ENCODE assay signal across 19 cellular contexts in genomic region chr19:56294557-56294956, GRCh38. TPM values are rescaled to one million over a fixed set of nuclear protein-coding genes. Genes with fewer than 3 reads are reported as not detected.
DNase-seq lines count a peak whose midpoint lies in the region; ATAC-seq and TF ChIP-seq lines count a peak whose summit lies in the region.
"Had no signal": no experiment of that assay in that cellular context is flagged by ENCODE, and none has a peak within 500 bp of the region (broad histone marks: within the 10 kb centered on the region; RNA-seq: fewer than 3 reads in every experiment).

No MANE protein-coding gene starts in this region.

- TF ChIP-seq EP300 in upper lobe of left lung (IDR thresholded peaks at IDR 0.05) = no peak

- no peak overlapping the region for H3K4me3 Mint-ChIP-seq in endodermal cell
- no peak overlapping the region for H3K4me3 Mint-ChIP-seq in endothelial cell (ENCODE audit: unreplicated experiment)
- H3K4me3 Mint-ChIP-seq: activated naive CD4-positive, alpha-beta T cell treated with anti-CD3 and anti-CD28 coated beads, Interleukin-2, amount 50 U/mL, for 24 hours; dendritic cell treated with granulocyte-macrophage colony-stimulating factor and Interleukin-4, amounts not matched to agents 40 ng/mL and 50 ng/mL, for 4 days; HFFc6; stimulated activated naive CD8-positive, alpha-beta T cell treated with anti-CD3 and anti-CD28 coated beads, Interleukin-15, amount 100 ng/mL, for 72 hours; T-helper 17 cell had no signal

- H3K9me3 ChIP-seq in endodermal cell (ENCODE audit: control insufficient read depth, low read length) (peaks cover 6% of the 10 kb centered on the region), body of pancreas (no peaks in the 10 kb centered on the region), upper lobe of left lung (no peaks in the 10 kb centered on the region)
- H3K9me3 ChIP-seq: left ventricle myocardium inferior had no signal

- WGBS in endodermal cell (ENCODE audit: insufficient coverage in 1 of 2, insufficient read length in 1 of 2), 2 experiments = 88 to 93% methylated on average over 3 to 4 of the region's 4 CpGs
- WGBS in body of pancreas, 2 donors = 79 to 89% methylated on average over 4 of the region's 4 CpGs
- 73 to 76% methylated on average over 4 of the region's 4 CpGs for WGBS in upper lobe of left lung, 2 donors

- no peak overlapping the region for H3K9ac ChIP-seq in endodermal cell (ENCODE audit: extremely low read depth, low read length, poor library complexity, severe bottlenecking)
- H3K9ac ChIP-seq: parathyroid adenoma had no signal

- H3K36me3 ChIP-seq in endodermal cell (ENCODE audit: control insufficient read depth, insufficient read depth, low read length) (peaks cover 14% of the 10 kb centered on the region), body of pancreas (replicated peaks in 1 of 2; ENCODE audit: insufficient read depth in 1 of 2, low read depth in 2 of 2) (no peaks in the 10 kb centered on the region), upper lobe of left lung (peaks cover 0 to 23% (median 10%) of the 10 kb centered on the region in 4 donors)

- no peaks in the 10 kb centered on the region for H3K4me1 ChIP-seq in endodermal cell (ENCODE audit: control insufficient read depth, insufficient read depth, low read length)
- H3K4me1 ChIP-seq in body of pancreas = no peaks in the 10 kb centered on the region
- H3K4me1 ChIP-seq in upper lobe of left lung = no peaks in the 10 kb centered on the region
- H3K4me1 ChIP-seq: parathyroid adenoma had no signal

- no peak overlapping the region for H3K4me3 ChIP-seq in endodermal cell (ENCODE audit: low read length)
- H3K4me3 ChIP-seq in body of pancreas = no peak overlapping the region
- no peak overlapping the region for H3K4me3 ChIP-seq in upper lobe of left lung
- H3K4me3 ChIP-seq: left ventricle myocardium inferior had no signal

- H3K4me1 Mint-ChIP-seq in endodermal cell = peaks cover 10% of the 10 kb centered on the region
- H3K4me1 Mint-ChIP-seq in endothelial cell (ENCODE audit: unreplicated experiment) = peaks cover 3% of the 10 kb centered on the region
- H3K4me1 Mint-ChIP-seq: activated naive CD4-positive, alpha-beta T cell treated with anti-CD3 and anti-CD28 coated beads, Interleukin-2, amount 50 U/mL, for 24 hours; stimulated activated naive CD8-positive, alpha-beta T cell treated with anti-CD3 and anti-CD28 coated beads, Interleukin-15, amount 100 ng/mL, for 72 hours; T-helper 17 cell had no signal

- H3K27ac Mint-ChIP-seq in endodermal cell (no peak overlapping the region), endothelial cell (ENCODE audit: unreplicated experiment) (no peak overlapping the region)
- H3K27ac Mint-ChIP-seq: activated naive CD4-positive, alpha-beta T cell treated with anti-CD3 and anti-CD28 coated beads, Interleukin-2, amount 50 U/mL, for 24 hours; dendritic cell treated with granulocyte-macrophage colony-stimulating factor and Interleukin-4, amounts not matched to agents 40 ng/mL and 50 ng/mL, for 4 days; HFFc6; T-helper 17 cell had no signal

- ATAC-seq in sciatic nerve = peak; percentile 62
- ATAC-seq in body of pancreas = no peak
- ATAC-seq in upper lobe of left lung (ENCODE audit: low FRiP score in 2 of 2) = no peak
- ATAC-seq: stimulated activated naive CD8-positive, alpha-beta T cell treated with anti-CD3 and anti-CD28 coated beads, Interleukin-15, amount 100 ng/mL, for 72 hours; T-helper 17 cell had no signal

- TF ChIP-seq POLR2A in body of pancreas (IDR thresholded peaks at IDR 0.05) = no peak
- no peak for TF ChIP-seq POLR2A in upper lobe of left lung (IDR thresholded peaks at IDR 0.05)

- H3K27me3 Mint-ChIP-seq in endodermal cell (ENCODE audit: insufficient read depth) = no peaks in the 10 kb centered on the region
- peaks cover 3% of the 10 kb centered on the region for H3K27me3 Mint-ChIP-seq in endothelial cell (ENCODE audit: unreplicated experiment)
- H3K27me3 Mint-ChIP-seq: activated naive CD4-positive, alpha-beta T cell treated with anti-CD3 and anti-CD28 coated beads, Interleukin-2, amount 50 U/mL, for 24 hours; dendritic cell treated with granulocyte-macrophage colony-stimulating factor and Interleukin-4, amounts not matched to agents 40 ng/mL and 50 ng/mL, for 4 days; stimulated activated naive CD8-positive, alpha-beta T cell treated with anti-CD3 and anti-CD28 coated beads, Interleukin-15, amount 100 ng/mL, for 72 hours; T-helper 17 cell had no signal

- TF ChIP-seq CTCF in endodermal cell (conservative IDR thresholded peaks at IDR 0.05) = no peak
- TF ChIP-seq CTCF in body of pancreas (IDR thresholded peaks at IDR 0.05) = no peak
- no peak for TF ChIP-seq CTCF in upper lobe of left lung (IDR thresholded peaks at IDR 0.05)
- TF ChIP-seq CTCF in endothelial cell (IDR thresholded peaks at IDR 0.05; ENCODE audit: unreplicated experiment) = no peak

- peak overlapping the region; percentile 76 for H3K27ac ChIP-seq in endodermal cell (ENCODE audit: low read depth, low read length)
- H3K27ac ChIP-seq in body of pancreas = no peak overlapping the region
- no peak overlapping the region for H3K27ac ChIP-seq in upper lobe of left lung
- H3K27ac ChIP-seq: left ventricle myocardium inferior, parathyroid adenoma had no signal

- intact Hi-C loops in sciatic nerve (cut with DNase I) = no loop called here
- intact Hi-C loops in body of pancreas (cut with DNase I) = no loop called here

- H3K27me3 ChIP-seq in endodermal cell (ENCODE audit: control insufficient read depth, insufficient read depth, low read length, poor library complexity, severe bottlenecking) = no peaks in the 10 kb centered on the region
- no peaks in the 10 kb centered on the region for H3K27me3 ChIP-seq in body of pancreas
- no peaks in the 10 kb centered on the region for H3K27me3 ChIP-seq in upper lobe of left lung

- peaks cover 60% of the 10 kb centered on the region for H3K36me3 Mint-ChIP-seq in endodermal cell (ENCODE audit: low read depth)
- peaks cover 28% of the 10 kb centered on the region for H3K36me3 Mint-ChIP-seq in endothelial cell (ENCODE audit: low read depth, unreplicated experiment)

- DNase-seq in M059J (ENCODE audit: low read depth) (peak; percentile 72), NCI-H748 treated with DMSO at 0.1 percent for 48 hours (lab: John Stamatoyannopoulos, UW) (peak; percentile 95), endodermal cell (no peak), sciatic nerve (ENCODE audit: low spot score) (no peak), body of pancreas (no peak), upper lobe of left lung (no peak), endothelial cell (ENCODE audit: low spot score) (no peak)
- DNase-seq in stimulated activated naive CD4-positive, alpha-beta T cell (lab: John Stamatoyannopoulos, UW) = no peak
- DNase-seq: activated CD4-positive, alpha-beta T cell treated with anti-CD3 and anti-CD28 coated beads, Interleukin-2, amount 50 U/mL, for 48 hours; glutamatergic neuron; HFFc6; Kasumi-1; left ventricle myocardium inferior; stimulated activated CD4-positive, alpha-beta T cell treated with anti-CD3 and anti-CD28 coated beads, Interleukin-4, amount 100 ng/mL, for 1 hour; stimulated activated naive CD8-positive, alpha-beta T cell treated with anti-CD3 and anti-CD28 coated beads, Interleukin-15, amount 100 ng/mL, for 72 hours; T-helper 17 cell had no signal

- H3K9me3 Mint-ChIP-seq in endodermal cell (peaks cover 8% of the 10 kb centered on the region), endothelial cell (ENCODE audit: unreplicated experiment) (no peaks in the 10 kb centered on the region)
- H3K9me3 Mint-ChIP-seq: activated naive CD4-positive, alpha-beta T cell treated with anti-CD3 and anti-CD28 coated beads, Interleukin-2, amount 50 U/mL, for 24 hours; dendritic cell treated with granulocyte-macrophage colony-stimulating factor and Interleukin-4, amounts not matched to agents 40 ng/mL and 50 ng/mL, for 4 days; stimulated activated naive CD8-positive, alpha-beta T cell treated with anti-CD3 and anti-CD28 coated beads, Interleukin-15, amount 100 ng/mL, for 72 hours had no signal

RNA-seq across cellular contexts. Expression of gene ZSCAN5A, which starts 20.1 kb away (rescaled TPM):
- 6.3 and 9.4 TPM in 2 replicates for total RNA-seq in M059J (2014; rRNA removed; shearing (Covaris generic))
- total RNA-seq in endodermal cell (10 to 100 TPM; 11.9 to 20.8 TPM), sciatic nerve (12.3 TPM), body of pancreas (1 to 10 TPM; 4.9 to 7.3 TPM), upper lobe of left lung (10 to 100 TPM in 4 of 6 donors, 1 to 10 TPM in 2; 6.2 to 18.6 (median 11.3) TPM), endothelial cell (ENCODE audit: unreplicated experiment) (10.4 TPM)
- polyA plus RNA-seq in endodermal cell (2013, experiment 1 of 2) = 10.3 TPM
- 10.5 TPM for polyA plus RNA-seq in endodermal cell (2013, experiment 2 of 2)

RNA-seq across cellular contexts. Expression of gene EDDM13, which starts 22.0 kb away (rescaled TPM):
- total RNA-seq in M059J (2014; rRNA removed; shearing (Covaris generic)) = not detected in 2 replicates
- not detected for total RNA-seq in endodermal cell
- not detected for polyA plus RNA-seq in endodermal cell (2013, experiment 1 of 2)
- polyA plus RNA-seq in endodermal cell (2013, experiment 2 of 2) = not detected
- total RNA-seq in sciatic nerve = not detected
- not detected for total RNA-seq in body of pancreas
- total RNA-seq in upper lobe of left lung = 1 to 10 TPM in 1 of 6 donors, under 1 TPM in 1, not detected in 4; 0.89 to 1.2 TPM
- not detected for total RNA-seq in endothelial cell (ENCODE audit: unreplicated experiment)
- total RNA-seq: HFFc6, T-helper 17 cell had no signal

Comparison
In these comparisons a context has a peak if more than half of its experiments do, and no peak if none do; other contexts are left out.
1. DNase-seq: peak in M059J (single experiment) and NCI-H748 treated with DMSO at 0.1 percent for 48 hours (single experiment); none in endodermal cell (single experiment), sciatic nerve (single experiment), stimulated activated naive CD4-positive, alpha-beta T cell (0 of 6), body of pancreas (0 of 4), upper lobe of left lung (0 of 2) and endothelial cell (single experiment).